In genomic region chr3:17070560-17070959, GRCh38 we compare ENCODE assay signal across 11 cellular contexts.
DNase-seq lines count a peak whose midpoint lies in the region; ATAC-seq and TF ChIP-seq lines count a peak whose summit lies in the region.
"Had no signal": no experiment of that assay in that cellular context is flagged by ENCODE, and none has a peak within 500 bp of the region (broad histone marks: within the 10 kb centered on the region; RNA-seq: fewer than 3 reads in every experiment).

No MANE protein-coding gene starts in this region.

- H3K27me3 Mint-ChIP-seq in immature natural killer cell (ENCODE audit: low read depth in 3 of 3) = peaks cover 4 to 11% (median 11%) of the 10 kb centered on the region in 3 donors
- no peaks in the 10 kb centered on the region for H3K27me3 Mint-ChIP-seq in CD4-positive, alpha-beta T cell
- H3K27me3 Mint-ChIP-seq: CD4-positive, CD25-positive, alpha-beta regulatory T cell had no signal

- H3K4me3 ChIP-seq in BE2C (ENCODE audit: low read depth, low read length) = no peak overlapping the region

- H3K36me3 Mint-ChIP-seq in immature natural killer cell = peaks cover 34 to 38% (median 34%) of the 10 kb centered on the region in 3 donors
- peaks cover 87% of the 10 kb centered on the region for H3K36me3 Mint-ChIP-seq in CD4-positive, alpha-beta T cell (ENCODE audit: low read depth)

- no peaks in the 10 kb centered on the region for H3K36me3 ChIP-seq in BE2C

- H3K9me3 Mint-ChIP-seq in immature natural killer cell = no peaks in the 10 kb centered on the region
- H3K9me3 Mint-ChIP-seq in CD4-positive, alpha-beta T cell = no peaks in the 10 kb centered on the region

- DNase-seq in COLO668 (lab: John Stamatoyannopoulos, UW; ENCODE audit: unreplicated experiment) = peak; percentile 70
- DNase-seq in NCI-H1105 treated with DMSO at 0.1 percent for 48 hours (lab: John Stamatoyannopoulos, UW) = peak; percentile 79
- DNase-seq in immature natural killer cell = no peak
- no peak for DNase-seq in CD4-positive, alpha-beta T cell
- DNase-seq in BE2C = no peak
- DNase-seq: CD4-positive, CD25-positive, alpha-beta regulatory T cell; stimulated activated CD4-positive, alpha-beta T cell treated with anti-CD3 and anti-CD28 coated beads, Interleukin-1b, Interleukin-23, amount 100 ng/mL, for 48 hours; T-helper 2 cell had no signal

- no peaks in the 10 kb centered on the region for H3K9me3 ChIP-seq in CD4-positive, alpha-beta T cell (ENCODE audit: control insufficient read depth, low read length)
- H3K9me3 ChIP-seq in BE2C = no peaks in the 10 kb centered on the region

- POLR2A ChIA-PET in CD4-positive, alpha-beta T cell (lab: Charles Lee) = no interaction called here

- no peak overlapping the region for H3K4me3 Mint-ChIP-seq in immature natural killer cell
- H3K4me3 Mint-ChIP-seq in CD4-positive, alpha-beta T cell = no peak overlapping the region
- H3K4me3 Mint-ChIP-seq: CD4-positive, CD25-positive, alpha-beta regulatory T cell had no signal

- ATAC-seq in HG03439 (IDR thresholded peaks at IDR 0.05; ENCODE audit: unreplicated experiment) (no peak), GM18498 (IDR thresholded peaks at IDR 0.05; ENCODE audit: unreplicated experiment) (no peak)
- no peak for ATAC-seq in CD4-positive, alpha-beta T cell (ENCODE audit: poor library complexity)

- intact Hi-C loops in CD4-positive, alpha-beta T cell (cut with DNase I, micrococcal nuclease) = no loop called here

- H3K27me3 ChIP-seq in CD4-positive, alpha-beta T cell (ENCODE audit: control insufficient read depth, insufficient read depth, low read length) = no peaks in the 10 kb centered on the region
- no peaks in the 10 kb centered on the region for H3K27me3 ChIP-seq in BE2C

- no peaks in the 10 kb centered on the region for H3K4me1 ChIP-seq in BE2C

- H3K27ac ChIP-seq in VCaP = peak overlapping the region; percentile 60
- H3K27ac ChIP-seq in CD4-positive, alpha-beta T cell (ENCODE audit: low read depth, low read length) = no peak overlapping the region

- H3K27ac Mint-ChIP-seq in immature natural killer cell = peak overlapping the region; percentile 5 to 84 (median 18)
- H3K27ac Mint-ChIP-seq in CD4-positive, alpha-beta T cell = no peak overlapping the region
- H3K27ac Mint-ChIP-seq: CD4-positive, CD25-positive, alpha-beta regulatory T cell had no signal

- TF ChIP-seq CTCF in VCaP (conservative IDR thresholded peaks at IDR 0.05) (no peak), BE2C (IDR thresholded peaks at IDR 0.05; ENCODE audit: low read depth, low read length) (no peak)
- no peak for TF ChIP-seq CTCF in CD4-positive, alpha-beta T cell (IDR thresholded peaks at IDR 0.05)

- H3K4me1 Mint-ChIP-seq in immature natural killer cell = peaks cover 45 to 63% of the 10 kb centered on the region in 2 donors
- peaks cover 44% of the 10 kb centered on the region for H3K4me1 Mint-ChIP-seq in CD4-positive, alpha-beta T cell (ENCODE audit: low read depth)

- CTCF ChIA-PET in CD4-positive, alpha-beta T cell (lab: Charles Lee) = no interaction called here

Comparison
In these comparisons a context has a peak if more than half of its experiments do, and no peak if none do; other contexts are left out.
1. DNase-seq: peak in COLO668 (single experiment) and NCI-H1105 treated with DMSO at 0.1 percent for 48 hours (single experiment); none in immature natural killer cell (0 of 3), CD4-positive, alpha-beta T cell (0 of 10) and BE2C (single experiment).